ENCODE assay signal across 1 cellular context in genomic region chr18:58785171-58785805, GRCh38.
TF ChIP-seq lines count a peak whose summit lies in the region.

No MANE protein-coding gene starts in this region.

TF ChIP-seq in SK-N-SH, 30 proteins besides CTCF, POLR2A, EP300 and RAD21 (continued from another document):
- no peak for TF ChIP-seq ZBTB33 (IDR thresholded peaks at IDR 0.05; ENCODE audit: borderline replicate concordance, low read depth)
- TF ChIP-seq CHD2 (IDR thresholded peaks at IDR 0.05; ENCODE audit: low read length, partially characterized antibody), result no peak
- TF ChIP-seq NRF1 (IDR thresholded peaks at IDR 0.05; ENCODE audit: low read depth, low read length), result no peak
- TF ChIP-seq POLR2AphosphoS5 (IDR thresholded peaks at IDR 0.05; ENCODE audit: low read depth, low read length), result no peak
- TF ChIP-seq TAF1 (IDR thresholded peaks at IDR 0.05; ENCODE audit: borderline replicate concordance, low read depth, low read length), result no peak
- TF ChIP-seq FOSL2 (IDR thresholded peaks at IDR 0.05; ENCODE audit: borderline replicate concordance, low read depth), result peak; percentile 85
